In the genomic region with DNA sequence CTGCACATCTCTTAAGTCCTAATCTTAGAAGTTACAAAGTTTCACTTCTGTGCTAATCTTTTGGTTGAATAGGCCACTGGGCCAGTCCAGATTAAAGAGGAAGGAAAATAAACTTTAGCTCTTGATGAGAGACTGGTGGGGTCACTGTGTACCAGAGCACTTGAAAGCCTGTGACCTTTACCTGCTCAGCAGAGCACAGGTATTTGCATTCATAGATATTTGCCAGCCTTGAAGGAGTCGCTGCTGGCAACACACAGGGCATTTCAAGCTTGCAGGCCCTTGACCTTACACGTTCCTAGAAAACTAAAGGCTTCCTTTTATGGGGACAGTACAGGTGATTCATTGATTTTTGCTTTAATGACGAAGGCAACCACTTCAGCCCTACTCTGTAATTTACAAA, we compare ENCODE assay signal across 26 cellular contexts.
A peak's percentile ranks its signal among the peaks of the same experiment; 100 is the strongest.
DNase-seq lines count a peak whose midpoint lies in the region; ATAC-seq and TF ChIP-seq lines count a peak whose summit lies in the region.
"Had no signal": no experiment of that assay in that cellular context is flagged by ENCODE, and none has a peak within 500 bp of the region (broad histone marks: within the 10 kb centered on the region; RNA-seq: fewer than 3 reads in every experiment).

No MANE protein-coding gene starts in this region.

- no peak overlapping the region for H3K4me3 Mint-ChIP-seq in nephron progenitor cell
- no peak overlapping the region for H3K4me3 Mint-ChIP-seq in effector memory CD8-positive, alpha-beta T cell
- H3K4me3 Mint-ChIP-seq: CD4-positive, alpha-beta memory T cell; H9 had no signal

- peaks cover 2% of the 10 kb centered on the region for H3K27me3 Mint-ChIP-seq in nephron progenitor cell (ENCODE audit: low read depth, poor library complexity)
- peaks cover 19 to 30% of the 10 kb centered on the region in 2 donors for H3K27me3 Mint-ChIP-seq in effector memory CD8-positive, alpha-beta T cell

- H3K9me3 ChIP-seq in cardiac muscle cell (ENCODE audit: low read depth) (no peaks in the 10 kb centered on the region), right atrium auricular region (no peaks in the 10 kb centered on the region)
- H3K9me3 ChIP-seq: A549, MG63 had no signal

- H3K4me1 Mint-ChIP-seq in nephron progenitor cell: peaks cover 78% of the 10 kb centered on the region
- no peaks in the 10 kb centered on the region for H3K4me1 Mint-ChIP-seq in effector memory CD8-positive, alpha-beta T cell (ENCODE audit: low read depth in 2 of 2)
- H3K4me1 Mint-ChIP-seq: CD4-positive, alpha-beta memory T cell had no signal

- H3K27me3 ChIP-seq in cardiac muscle cell: no peaks in the 10 kb centered on the region
- no peaks in the 10 kb centered on the region for H3K27me3 ChIP-seq in right atrium auricular region
- H3K27me3 ChIP-seq: MG63 had no signal

- H3K4me3 ChIP-seq in cardiac muscle cell: no peak overlapping the region
- no peak overlapping the region for H3K4me3 ChIP-seq in right atrium auricular region
- H3K4me3 ChIP-seq: A549, GM23248, MG63 had no signal

- no peak for TF ChIP-seq CTCF in cardiac muscle cell (IDR thresholded peaks at IDR 0.05; ENCODE audit: low read depth, low read length)
- no peak for TF ChIP-seq CTCF in right atrium auricular region (IDR thresholded peaks at IDR 0.05)
- no peak for TF ChIP-seq CTCF in nephron progenitor cell (IDR thresholded peaks at IDR 0.05)

- H3K36me3 ChIP-seq in cardiac muscle cell (no peaks in the 10 kb centered on the region), right atrium auricular region (no peaks in the 10 kb centered on the region)
- H3K36me3 ChIP-seq: MG63 had no signal

- H3K4me1 ChIP-seq in cardiac muscle cell (ENCODE audit: low read depth) (peaks cover 34% of the 10 kb centered on the region), right atrium auricular region (no peaks in the 10 kb centered on the region)
- H3K4me1 ChIP-seq: A549 had no signal

- peaks cover 10% of the 10 kb centered on the region for H3K36me3 Mint-ChIP-seq in nephron progenitor cell (ENCODE audit: low read depth)
- no peaks in the 10 kb centered on the region for H3K36me3 Mint-ChIP-seq in effector memory CD8-positive, alpha-beta T cell (ENCODE audit: insufficient read depth)
- H3K36me3 Mint-ChIP-seq: CD4-positive, alpha-beta memory T cell had no signal

- peaks cover 14% of the 10 kb centered on the region for H3K9me3 Mint-ChIP-seq in nephron progenitor cell
- H3K9me3 Mint-ChIP-seq in effector memory CD8-positive, alpha-beta T cell: no peaks in the 10 kb centered on the region
- H3K9me3 Mint-ChIP-seq: H9 had no signal

- H3K27ac ChIP-seq in cardiac muscle cell: peak overlapping the region; percentile 85
- no peak overlapping the region for H3K27ac ChIP-seq in right atrium auricular region
- H3K27ac ChIP-seq: A549, GM23248 had no signal

- DNase-seq in cardiac muscle cell (ENCODE audit: low read depth in 1 of 2, low spot score in 1 of 2) (no peak), right atrium auricular region (ENCODE audit: low spot score) (no peak), NCI-H2227 treated with DMSO at 0.1 percent for 48 hours (lab: John Stamatoyannopoulos, UW) (peak; percentile 23), nephron progenitor cell (no peak)
- no peak for DNase-seq in effector memory CD8-positive, alpha-beta T cell
- DNase-seq: AML-193; C1 segment of cervical spinal cord; CD4-positive, alpha-beta memory T cell; COR-L47; DMS53; GM23248; H9; KBM-7; MG63; NCI-H1092; NCI-H1436 treated with DMSO at 0.1 percent for 48 hours; NCI-H187 treated with DMSO at 0.1 percent for 48 hours; NCI-H345; NCI-H510A treated with DMSO at 0.1 percent for 48 hours; NCI-H774; SHP77 treated with DMSO at 0.1 percent for 48 hours; T-helper 1 cell had no signal

- H3K27ac Mint-ChIP-seq in nephron progenitor cell: peak overlapping the region; percentile 62
- no peak overlapping the region for H3K27ac Mint-ChIP-seq in effector memory CD8-positive, alpha-beta T cell

- ATAC-seq in GM18502 (IDR thresholded peaks at IDR 0.05; ENCODE audit: poor library complexity, unreplicated experiment): no peak
- no peak for ATAC-seq in HG03520 (IDR thresholded peaks at IDR 0.05; ENCODE audit: unreplicated experiment)
- ATAC-seq in effector memory CD8-positive, alpha-beta T cell (replicated peaks): no peak
- ATAC-seq: A549, Panc1 had no signal
